Comparison of ENCODE assay signal across 1 cellular context in the genomic region with DNA sequence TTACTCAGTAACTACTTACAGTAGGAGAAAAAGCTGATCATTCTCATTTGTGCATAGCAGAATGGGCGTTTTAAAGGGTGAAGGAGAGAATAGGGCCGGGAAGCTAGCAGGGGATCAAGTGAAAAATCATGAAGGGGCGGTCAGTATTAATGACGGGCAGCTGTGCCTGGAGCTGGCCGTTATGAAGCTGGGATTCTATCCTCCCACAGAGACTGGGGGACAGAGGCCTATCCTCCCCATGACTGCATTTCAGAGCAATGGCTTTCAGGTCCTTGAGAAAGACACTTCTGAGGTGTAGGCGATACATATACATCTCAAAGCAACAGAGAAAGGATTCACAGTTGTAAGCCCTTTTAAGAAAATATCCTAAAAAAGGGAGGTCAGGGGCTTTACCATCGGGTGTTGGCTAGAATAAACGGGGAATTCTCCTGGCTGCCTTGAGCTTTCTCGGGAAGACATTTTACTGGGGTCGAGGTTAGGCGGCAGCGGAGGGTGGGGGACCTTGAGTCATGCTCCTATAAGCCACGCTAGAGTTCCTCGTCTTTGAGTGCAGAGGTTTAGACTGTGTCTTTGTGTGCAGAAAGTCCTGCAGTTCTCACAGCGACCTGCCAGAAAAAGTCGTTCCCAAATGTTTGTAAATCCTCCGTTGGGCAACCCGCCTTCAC.
TF ChIP-seq lines count a peak whose summit lies in the region.

No MANE protein-coding gene starts in this region.

TF ChIP-seq in WTC11, 78 proteins besides CTCF, POLR2A, EP300 and RAD21 (continued from another document):
- TF ChIP-seq, protein P1, sequence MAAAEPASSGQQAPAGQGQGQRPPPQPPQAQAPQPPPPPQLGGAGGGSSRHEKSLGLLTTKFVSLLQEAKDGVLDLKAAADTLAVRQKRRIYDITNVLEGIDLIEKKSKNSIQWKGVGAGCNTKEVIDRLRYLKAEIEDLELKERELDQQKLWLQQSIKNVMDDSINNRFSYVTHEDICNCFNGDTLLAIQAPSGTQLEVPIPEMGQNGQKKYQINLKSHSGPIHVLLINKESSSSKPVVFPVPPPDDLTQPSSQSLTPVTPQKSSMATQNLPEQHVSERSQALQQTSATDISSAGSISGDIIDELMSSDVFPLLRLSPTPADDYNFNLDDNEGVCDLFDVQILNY (CRISPR knock-in tag; IDR thresholded peaks at IDR 0.05), result no peak
- no peak for TF ChIP-seq PRRX2 (CRISPR knock-in tag; IDR thresholded peaks at IDR 0.05)
